Comparison of ENCODE assay signal across 8 cellular contexts in the genomic region with DNA sequence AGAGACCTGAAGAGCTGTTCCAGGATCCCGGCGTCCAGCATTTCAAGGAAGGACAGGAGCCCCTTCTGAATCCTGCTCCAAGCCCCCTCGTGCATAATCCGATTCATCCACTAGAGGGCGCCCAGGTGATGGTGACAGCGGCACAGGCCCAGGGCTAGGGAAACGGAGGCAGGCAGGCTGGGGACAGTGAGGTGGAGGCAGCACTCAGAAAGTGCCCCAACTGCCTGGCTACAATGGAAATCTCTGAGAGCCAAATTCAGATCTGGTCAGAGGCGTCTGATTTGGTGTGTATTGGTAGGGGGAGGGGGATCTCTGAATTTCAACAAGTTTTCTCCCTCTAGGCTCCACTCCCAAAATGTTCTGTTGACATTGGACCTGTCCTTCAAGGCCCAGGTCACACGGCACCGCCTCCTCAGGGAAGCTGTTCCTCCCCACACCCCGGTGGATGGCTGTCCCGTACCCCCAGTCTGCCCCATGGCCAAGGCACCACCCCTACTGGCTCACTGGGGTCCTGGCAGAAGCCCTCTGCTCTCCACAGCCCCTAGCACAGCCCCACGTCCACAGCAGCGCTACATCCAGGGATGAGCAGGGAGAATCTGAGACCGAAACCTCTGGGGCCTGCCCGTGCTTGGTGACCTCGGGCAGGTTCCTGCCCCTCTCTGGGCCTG.
DNase-seq lines count a peak whose midpoint lies in the region; ATAC-seq and TF ChIP-seq lines count a peak whose summit lies in the region.

No MANE protein-coding gene starts in this region.

- H3K4me1 ChIP-seq in liver (ENCODE audit: control insufficient read depth in 4 of 4, insufficient read depth in 4 of 4, low read length in 3 of 4): peaks cover 0 to 13% (median 4%) of the 10 kb centered on the region in 4 donors

- H3K36me3 Mint-ChIP-seq in activated CD4-positive, alpha-beta T cell treated with anti-CD3 and anti-CD28 coated beads for 36 hours (ENCODE audit: low read depth): peaks cover 3% of the 10 kb centered on the region
- H3K36me3 Mint-ChIP-seq in chondrocyte (ENCODE audit: low read depth): peaks cover 3% of the 10 kb centered on the region

- POLR2A ChIA-PET in activated CD4-positive, alpha-beta T cell treated with anti-CD3 and anti-CD28 coated beads for 36 hours (lab: Charles Lee): no interaction called here

- TF ChIP-seq RAD21 in liver (IDR thresholded peaks at IDR 0.05): peak; percentile 85 to 94

- no peak overlapping the region for H3K4me3 Mint-ChIP-seq in activated CD4-positive, alpha-beta T cell treated with anti-CD3 and anti-CD28 coated beads for 36 hours
- H3K4me3 Mint-ChIP-seq in chondrocyte (ENCODE audit: unreplicated experiment): no peak overlapping the region

- H3K9ac ChIP-seq in liver (ENCODE audit: low read depth in 1 of 2, low read length in 2 of 2): no peak overlapping the region

- ATAC-seq in activated CD4-positive, alpha-beta T cell treated with anti-CD3 and anti-CD28 coated beads for 36 hours: peak; percentile 88
- no peak for ATAC-seq in GM19452 (IDR thresholded peaks at IDR 0.05; ENCODE audit: unreplicated experiment)

- H3K27me3 ChIP-seq in liver (ENCODE audit: control insufficient read depth in 4 of 4, insufficient read depth in 4 of 4, low read length in 3 of 4): no peaks in the 10 kb centered on the region

- H3K9me3 ChIP-seq in liver (ENCODE audit: control insufficient read depth in 4 of 4, low read length in 3 of 4): no peaks in the 10 kb centered on the region

- peaks cover 1% of the 10 kb centered on the region for H3K4me1 Mint-ChIP-seq in activated CD4-positive, alpha-beta T cell treated with anti-CD3 and anti-CD28 coated beads for 36 hours
- H3K4me1 Mint-ChIP-seq in chondrocyte (ENCODE audit: low read depth): no peaks in the 10 kb centered on the region

- CTCF ChIA-PET in activated CD4-positive, alpha-beta T cell treated with anti-CD3 and anti-CD28 coated beads for 36 hours (lab: Charles Lee): interaction anchor here (0.6 to 1.4 kb wide), 3 partner anchors 10 to 339 kb away, joined by 3 to 4 read pairs (median 4); no protein-coding TSS in a partner anchor

- no peak overlapping the region for H3K27ac ChIP-seq in liver (ENCODE audit: low read depth in 1 of 2, low read length in 2 of 2)

- no peak overlapping the region for H3K4me3 ChIP-seq in liver (ENCODE audit: low read depth in 1 of 3, low read length in 3 of 3)

- peak; percentile 73 for DNase-seq in DMS 273 (lab: John Stamatoyannopoulos, UW; ENCODE audit: unreplicated experiment)
- DNase-seq in DMS 273 treated with DMSO at 0.1 percent for 48 hours (lab: John Stamatoyannopoulos, UW): no peak
- DNase-seq in NAMALWA (ENCODE audit: low spot score): peak; percentile 70
- peak; percentile 85 for DNase-seq in activated CD4-positive, alpha-beta T cell treated with anti-CD3 and anti-CD28 coated beads for 36 hours
- peak; percentile 83 for DNase-seq in chondrocyte (ENCODE audit: low spot score)
- DNase-seq in stimulated activated CD4-positive, alpha-beta T cell treated with anti-CD3 and anti-CD28 coated beads, TNF-alpha, amount 100 ng/mL, for 24 hours (ENCODE audit: low read depth in 3 of 3): peak; percentile 49 to 74 (median 53)

- intact Hi-C loops in activated CD4-positive, alpha-beta T cell treated with anti-CD3 and anti-CD28 coated beads for 36 hours (cut with DNase I, micrococcal nuclease): loop anchor here (1.0 to 10.0 kb wide), 4 partner anchors 40 to 412 kb away; no protein-coding TSS in a partner anchor

- WGBS in liver: 36% methylated on average over 17 of the region's 17 CpGs

- H3K27ac Mint-ChIP-seq in activated CD4-positive, alpha-beta T cell treated with anti-CD3 and anti-CD28 coated beads for 36 hours: no peak overlapping the region
- H3K27ac Mint-ChIP-seq in chondrocyte (ENCODE audit: unreplicated experiment): no peak overlapping the region

- TF ChIP-seq CTCF in chondrocyte (IDR thresholded peaks at IDR 0.05) (peak; percentile 94), liver (IDR thresholded peaks at IDR 0.05; ENCODE audit: low read depth, low read length, missing input control) (peak; percentile 71)

- no peaks in the 10 kb centered on the region for H3K9me3 Mint-ChIP-seq in activated CD4-positive, alpha-beta T cell treated with anti-CD3 and anti-CD28 coated beads for 36 hours (ENCODE audit: low read depth)
- no peaks in the 10 kb centered on the region for H3K9me3 Mint-ChIP-seq in chondrocyte (ENCODE audit: low read depth)

- peaks cover 6 to 22% (median 8%) of the 10 kb centered on the region in 4 donors for H3K36me3 ChIP-seq in liver (ENCODE audit: control insufficient read depth in 4 of 4, insufficient read depth in 3 of 4, low read depth in 1 of 4, low read length in 3 of 4)

- H3K27me3 Mint-ChIP-seq in activated CD4-positive, alpha-beta T cell treated with anti-CD3 and anti-CD28 coated beads for 36 hours: no peaks in the 10 kb centered on the region
- no peaks in the 10 kb centered on the region for H3K27me3 Mint-ChIP-seq in chondrocyte (ENCODE audit: low read depth)

TF ChIP-seq in liver, 16 proteins besides CTCF, POLR2A, EP300 and RAD21:
- TF ChIP-seq TAF1 (conservative IDR thresholded peaks at IDR 0.05) (no peak), RXRA (IDR thresholded peaks at IDR 0.05) (no peak), JUND (IDR thresholded peaks at IDR 0.05) (no peak), SP1 (IDR thresholded peaks at IDR 0.05) (no peak), HNF4G (IDR thresholded peaks at IDR 0.05) (no peak), FOXA1 (IDR thresholded peaks at IDR 0.05) (no peak)
- TF ChIP-seq, protein P1, sequence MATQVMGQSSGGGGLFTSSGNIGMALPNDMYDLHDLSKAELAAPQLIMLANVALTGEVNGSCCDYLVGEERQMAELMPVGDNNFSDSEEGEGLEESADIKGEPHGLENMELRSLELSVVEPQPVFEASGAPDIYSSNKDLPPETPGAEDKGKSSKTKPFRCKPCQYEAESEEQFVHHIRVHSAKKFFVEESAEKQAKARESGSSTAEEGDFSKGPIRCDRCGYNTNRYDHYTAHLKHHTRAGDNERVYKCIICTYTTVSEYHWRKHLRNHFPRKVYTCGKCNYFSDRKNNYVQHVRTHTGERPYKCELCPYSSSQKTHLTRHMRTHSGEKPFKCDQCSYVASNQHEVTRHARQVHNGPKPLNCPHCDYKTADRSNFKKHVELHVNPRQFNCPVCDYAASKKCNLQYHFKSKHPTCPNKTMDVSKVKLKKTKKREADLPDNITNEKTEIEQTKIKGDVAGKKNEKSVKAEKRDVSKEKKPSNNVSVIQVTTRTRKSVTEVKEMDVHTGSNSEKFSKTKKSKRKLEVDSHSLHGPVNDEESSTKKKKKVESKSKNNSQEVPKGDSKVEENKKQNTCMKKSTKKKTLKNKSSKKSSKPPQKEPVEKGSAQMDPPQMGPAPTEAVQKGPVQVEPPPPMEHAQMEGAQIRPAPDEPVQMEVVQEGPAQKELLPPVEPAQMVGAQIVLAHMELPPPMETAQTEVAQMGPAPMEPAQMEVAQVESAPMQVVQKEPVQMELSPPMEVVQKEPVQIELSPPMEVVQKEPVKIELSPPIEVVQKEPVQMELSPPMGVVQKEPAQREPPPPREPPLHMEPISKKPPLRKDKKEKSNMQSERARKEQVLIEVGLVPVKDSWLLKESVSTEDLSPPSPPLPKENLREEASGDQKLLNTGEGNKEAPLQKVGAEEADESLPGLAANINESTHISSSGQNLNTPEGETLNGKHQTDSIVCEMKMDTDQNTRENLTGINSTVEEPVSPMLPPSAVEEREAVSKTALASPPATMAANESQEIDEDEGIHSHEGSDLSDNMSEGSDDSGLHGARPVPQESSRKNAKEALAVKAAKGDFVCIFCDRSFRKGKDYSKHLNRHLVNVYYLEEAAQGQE (IDR thresholded peaks at IDR 0.05): no peak
- TF ChIP-seq, protein P2, sequence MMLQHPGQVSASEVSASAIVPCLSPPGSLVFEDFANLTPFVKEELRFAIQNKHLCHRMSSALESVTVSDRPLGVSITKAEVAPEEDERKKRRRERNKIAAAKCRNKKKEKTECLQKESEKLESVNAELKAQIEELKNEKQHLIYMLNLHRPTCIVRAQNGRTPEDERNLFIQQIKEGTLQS (IDR thresholded peaks at IDR 0.05): no peak
- TF ChIP-seq, protein P3, sequence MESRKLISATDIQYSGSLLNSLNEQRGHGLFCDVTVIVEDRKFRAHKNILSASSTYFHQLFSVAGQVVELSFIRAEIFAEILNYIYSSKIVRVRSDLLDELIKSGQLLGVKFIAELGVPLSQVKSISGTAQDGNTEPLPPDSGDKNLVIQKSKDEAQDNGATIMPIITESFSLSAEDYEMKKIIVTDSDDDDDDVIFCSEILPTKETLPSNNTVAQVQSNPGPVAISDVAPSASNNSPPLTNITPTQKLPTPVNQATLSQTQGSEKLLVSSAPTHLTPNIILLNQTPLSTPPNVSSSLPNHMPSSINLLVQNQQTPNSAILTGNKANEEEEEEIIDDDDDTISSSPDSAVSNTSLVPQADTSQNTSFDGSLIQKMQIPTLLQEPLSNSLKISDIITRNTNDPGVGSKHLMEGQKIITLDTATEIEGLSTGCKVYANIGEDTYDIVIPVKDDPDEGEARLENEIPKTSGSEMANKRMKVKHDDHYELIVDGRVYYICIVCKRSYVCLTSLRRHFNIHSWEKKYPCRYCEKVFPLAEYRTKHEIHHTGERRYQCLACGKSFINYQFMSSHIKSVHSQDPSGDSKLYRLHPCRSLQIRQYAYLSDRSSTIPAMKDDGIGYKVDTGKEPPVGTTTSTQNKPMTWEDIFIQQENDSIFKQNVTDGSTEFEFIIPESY (IDR thresholded peaks at IDR 0.05): no peak
TF ChIP-seq in liver: peak in this region for 0.
